In genomic region chr11:126990716-126991480, GRCh38 we compare ENCODE assay signal across 10 cellular contexts. TPM values are rescaled to one million over a fixed set of nuclear protein-coding genes. Genes with fewer than 3 reads are reported as not detected.
DNase-seq lines count a peak whose midpoint lies in the region; ATAC-seq and TF ChIP-seq lines count a peak whose summit lies in the region.
"Had no signal": no experiment of that assay in that cellular context is flagged by ENCODE, and none has a peak within 500 bp of the region (broad histone marks: within the 10 kb centered on the region; RNA-seq: fewer than 3 reads in every experiment).

No MANE protein-coding gene starts in this region.

- H3K4me3 Mint-ChIP-seq in nephron progenitor cell (no peak overlapping the region), glutamatergic neuron (ENCODE audit: unreplicated experiment) (no peak overlapping the region)
- H3K4me3 Mint-ChIP-seq in activated T-cell treated with anti-CD3 and anti-CD28 coated beads, Interleukin-2, amount 50 U/mL, for 4 hours, result no peak overlapping the region

- peaks cover 36% of the 10 kb centered on the region for H3K4me1 Mint-ChIP-seq in nephron progenitor cell
- peaks cover 22% of the 10 kb centered on the region for H3K4me1 Mint-ChIP-seq in glutamatergic neuron (ENCODE audit: low read depth, unreplicated experiment)
- H3K4me1 Mint-ChIP-seq in activated T-cell treated with anti-CD3 and anti-CD28 coated beads, Interleukin-2, amount 50 U/mL, for 4 hours (ENCODE audit: low read depth), result no peaks in the 10 kb centered on the region

- peaks cover 11% of the 10 kb centered on the region for H3K27me3 Mint-ChIP-seq in nephron progenitor cell (ENCODE audit: low read depth, poor library complexity)
- no peaks in the 10 kb centered on the region for H3K27me3 Mint-ChIP-seq in glutamatergic neuron (ENCODE audit: unreplicated experiment)
- H3K27me3 Mint-ChIP-seq in activated T-cell treated with anti-CD3 and anti-CD28 coated beads, Interleukin-2, amount 50 U/mL, for 4 hours (ENCODE audit: low read depth), result peaks cover 29% of the 10 kb centered on the region

- ATAC-seq in activated T-cell treated with anti-CD3 and anti-CD28 coated beads, Interleukin-2, amount 50 U/mL, for 4 hours, result no peak

- DNase-seq in Daoy (ENCODE audit: low read depth) (peak; percentile 59), LHCN-M2 (ENCODE audit: low read depth) (peak; percentile 48), brain microvascular endothelial cell (no peak), nephron progenitor cell (no peak), NCI-H524 treated with DMSO at 0.1 percent for 48 hours (lab: John Stamatoyannopoulos, UW) (no peak), activated T-cell treated with anti-CD3 and anti-CD28 coated beads for 4 hours (no peak), glutamatergic neuron (no peak)
- DNase-seq in activated T-cell treated with anti-CD3 and anti-CD28 coated beads, Interleukin-2, amount 50 U/mL, for 4 hours, result no peak
- DNase-seq: esophagus squamous epithelium had no signal

- H3K27ac ChIP-seq in brain microvascular endothelial cell, result peak overlapping the region; percentile 97
- H3K27ac ChIP-seq: esophagus squamous epithelium, neutrophil had no signal

- H3K4me3 ChIP-seq in brain microvascular endothelial cell (ENCODE audit: low read depth, low read length), result no peak overlapping the region
- H3K4me3 ChIP-seq: esophagus squamous epithelium had no signal

- H3K36me3 ChIP-seq in brain microvascular endothelial cell (replicated peaks), result no peaks in the 10 kb centered on the region
- H3K36me3 ChIP-seq: esophagus squamous epithelium, neutrophil had no signal

- no peak overlapping the region for H3K27ac Mint-ChIP-seq in nephron progenitor cell
- H3K27ac Mint-ChIP-seq in glutamatergic neuron (ENCODE audit: unreplicated experiment), result no peak overlapping the region

- H3K9me3 Mint-ChIP-seq in nephron progenitor cell (no peaks in the 10 kb centered on the region), glutamatergic neuron (ENCODE audit: unreplicated experiment) (no peaks in the 10 kb centered on the region)
- no peaks in the 10 kb centered on the region for H3K9me3 Mint-ChIP-seq in activated T-cell treated with anti-CD3 and anti-CD28 coated beads, Interleukin-2, amount 50 U/mL, for 4 hours

- H3K36me3 Mint-ChIP-seq in nephron progenitor cell (ENCODE audit: low read depth) (no peaks in the 10 kb centered on the region), glutamatergic neuron (ENCODE audit: unreplicated experiment) (no peaks in the 10 kb centered on the region)
- H3K36me3 Mint-ChIP-seq in activated T-cell treated with anti-CD3 and anti-CD28 coated beads, Interleukin-2, amount 50 U/mL, for 4 hours (ENCODE audit: insufficient read depth), result no peaks in the 10 kb centered on the region

- H3K27me3 ChIP-seq in brain microvascular endothelial cell (replicated peaks), result no peaks in the 10 kb centered on the region

- in situ Hi-C loops in brain microvascular endothelial cell (cut with HindIII; ENCODE audit: low pct_ligation_motif_present, low sequenced_read_pairs), result no loop called here

- no peak for TF ChIP-seq CTCF in brain microvascular endothelial cell (IDR thresholded peaks at IDR 0.05; ENCODE audit: low read depth, low read length, missing control alignments)
- TF ChIP-seq CTCF in nephron progenitor cell (IDR thresholded peaks at IDR 0.05), result peak; percentile 0
- TF ChIP-seq CTCF in glutamatergic neuron (IDR thresholded peaks at IDR 0.05; ENCODE audit: partially characterized antibody, unreplicated experiment), result no peak

RNA-seq across cellular contexts. Expression of gene KIRREL3, which starts 9.7 kb away (rescaled TPM):
- total RNA-seq in Daoy (2014; rRNA removed; shearing (Covaris generic)), result 2.4 and 4.1 TPM in 2 replicates
- total RNA-seq in LHCN-M2 (2014; rRNA removed) (2.1 and 2.8 TPM in 2 replicates), glutamatergic neuron (ENCODE audit: unreplicated experiment) (25.3 TPM)
- 14.2 TPM for polyA plus RNA-seq in LHCN-M2 (2012)
- total RNA-seq in activated T-cell treated with anti-CD3 and anti-CD28 coated beads, Interleukin-2, amount 50 U/mL, for 4 hours, result not detected

Comparison
In these comparisons a context has a peak if more than half of its experiments do, and no peak if none do; other contexts are left out.
1. DNase-seq: peak in Daoy (single experiment) and LHCN-M2 (single experiment); none in brain microvascular endothelial cell (single experiment), nephron progenitor cell (single experiment), NCI-H524 treated with DMSO at 0.1 percent for 48 hours (single experiment), activated T-cell treated with anti-CD3 and anti-CD28 coated beads for 4 hours (single experiment), glutamatergic neuron (single experiment) and activated T-cell treated with anti-CD3 and anti-CD28 coated beads, Interleukin-2, amount 50 U/mL, for 4 hours (single experiment).